20 cellular contexts compared by ENCODE assay signal in the genomic region with DNA sequence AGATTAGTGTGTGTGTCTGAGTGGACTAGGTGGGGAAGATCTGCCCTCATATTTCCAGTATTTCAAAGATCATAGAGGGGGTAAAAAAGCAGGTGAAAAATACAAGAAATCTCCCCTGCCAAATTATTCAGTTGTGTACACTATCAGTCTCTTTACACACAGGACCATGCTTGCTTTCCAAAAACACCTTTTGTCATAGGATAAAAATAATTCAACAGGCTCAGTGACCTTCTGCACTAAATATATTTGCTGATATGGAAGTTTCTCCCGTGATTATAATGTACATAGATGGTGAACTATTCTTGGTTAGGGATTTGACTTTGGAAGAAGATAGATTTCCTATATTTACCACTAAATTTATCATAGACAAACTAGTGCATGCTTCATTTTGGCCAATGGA. TPM values are rescaled to one million over a fixed set of nuclear protein-coding genes. Genes with fewer than 3 reads are reported as not detected.
A peak's percentile ranks its signal among the peaks of the same experiment; 100 is the strongest.
DNase-seq lines count a peak whose midpoint lies in the region; ATAC-seq and TF ChIP-seq lines count a peak whose summit lies in the region.
"Had no signal": no experiment of that assay in that cellular context is flagged by ENCODE, and none has a peak within 500 bp of the region (broad histone marks: within the 10 kb centered on the region; RNA-seq: fewer than 3 reads in every experiment).

No MANE protein-coding gene starts in this region.

- peak overlapping the region; percentile 27 for H3K27ac ChIP-seq in left ventricle myocardium inferior (replicated peaks)
- peak overlapping the region; percentile 15 to 23 for H3K27ac ChIP-seq in thoracic aorta
- H3K27ac ChIP-seq: 22Rv1, BLaER1, C4-2B had no signal

- no peaks in the 10 kb centered on the region for H3K27me3 ChIP-seq in left ventricle myocardium inferior (ENCODE audit: low read depth)
- H3K27me3 ChIP-seq in thoracic aorta (replicated peaks; ENCODE audit: insufficient read depth) = no peaks in the 10 kb centered on the region
- H3K27me3 ChIP-seq: BLaER1 had no signal

- H3K4me3 ChIP-seq in left ventricle myocardium inferior = peak overlapping the region; percentile 9
- no peak overlapping the region for H3K4me3 ChIP-seq in thoracic aorta
- H3K4me3 ChIP-seq: BLaER1, GM23338 had no signal

- DNase-seq in Right ventricle myocardium superior (no peak), Right ventricle myocardium inferior (ENCODE audit: missing footprints) (no peak), left ventricle myocardium inferior (no peak), cardiac septum (ENCODE audit: low spot score) (no peak), neural crest cell (ENCODE audit: low read depth, low spot score) (no peak), thoracic aorta (ENCODE audit: low spot score) (no peak), HPDE6-E6E7 (ENCODE audit: extremely low spot score) (no peak)
- DNase-seq: Caco-2; CD4-positive, CD25-positive, alpha-beta regulatory T cell; CD8-positive, alpha-beta T cell; DMS153; DND-41; H9 had no signal

- H3K4me1 ChIP-seq in left ventricle myocardium inferior = no peaks in the 10 kb centered on the region
- H3K4me1 ChIP-seq in thoracic aorta (ENCODE audit: control insufficient read depth in 1 of 2, low read depth in 2 of 2) = peaks cover 23 to 56% of the 10 kb centered on the region in 2 donors
- H3K4me1 ChIP-seq: BLaER1 had no signal

- peak overlapping the region; percentile 68 for H3K27ac Mint-ChIP-seq in neural crest cell (ENCODE audit: unreplicated experiment)
- H3K27ac Mint-ChIP-seq: B cell; CD4-positive, CD25-positive, alpha-beta regulatory T cell; CD8-positive, alpha-beta T cell; GM23338; H9 had no signal

- H3K4me3 Mint-ChIP-seq in neural crest cell = no peak overlapping the region
- H3K4me3 Mint-ChIP-seq: B cell; CD4-positive, CD25-positive, alpha-beta regulatory T cell; CD8-positive, alpha-beta T cell; GM23338; H9 had no signal

- no peaks in the 10 kb centered on the region for H3K36me3 Mint-ChIP-seq in neural crest cell (ENCODE audit: low read depth)
- H3K36me3 Mint-ChIP-seq: CD4-positive, CD25-positive, alpha-beta regulatory T cell; CD8-positive, alpha-beta T cell had no signal

- no peaks in the 10 kb centered on the region for H3K4me1 Mint-ChIP-seq in neural crest cell
- H3K4me1 Mint-ChIP-seq: B cell; CD4-positive, CD25-positive, alpha-beta regulatory T cell had no signal

- intact Hi-C loops in Right ventricle myocardium superior (cut with DNase I) (no loop called here), Right ventricle myocardium inferior (cut with DNase I) (loop anchor here (10.0 kb wide), 1 partner anchor 231 kb away; no protein-coding TSS in a partner anchor), left ventricle myocardium inferior (cut with micrococcal nuclease) (no loop called here), cardiac septum (cut with DNase I) (no loop called here)

- H3K36me3 ChIP-seq in left ventricle myocardium inferior = no peaks in the 10 kb centered on the region
- peaks cover 3% of the 10 kb centered on the region for H3K36me3 ChIP-seq in thoracic aorta
- H3K36me3 ChIP-seq: BLaER1 had no signal

- no peaks in the 10 kb centered on the region for H3K9me3 Mint-ChIP-seq in neural crest cell
- H3K9me3 Mint-ChIP-seq: CD8-positive, alpha-beta T cell; GM23338; H9 had no signal

- H3K9me3 ChIP-seq in left ventricle myocardium inferior (replicated peaks) (no peaks in the 10 kb centered on the region), thoracic aorta (no peaks in the 10 kb centered on the region)
- H3K9me3 ChIP-seq: BLaER1, Caco-2 had no signal

- peaks cover 10% of the 10 kb centered on the region for H3K27me3 Mint-ChIP-seq in neural crest cell (ENCODE audit: low read depth)

- TF ChIP-seq CTCF in left ventricle myocardium inferior (IDR thresholded peaks at IDR 0.05; ENCODE audit: borderline replicate concordance) (no peak), neural crest cell (conservative IDR thresholded peaks at IDR 0.05) (no peak), thoracic aorta (IDR thresholded peaks at IDR 0.05) (no peak)

- ATAC-seq in Right ventricle myocardium superior (ENCODE audit: poor library complexity) (peak; percentile 82), Right ventricle myocardium inferior (no peak), thoracic aorta (ENCODE audit: insufficient number of reproducible peaks, low FRiP score, low read depth) (no peak), GM18502 (IDR thresholded peaks at IDR 0.05; ENCODE audit: poor library complexity, unreplicated experiment) (no peak)
- ATAC-seq: CD8-positive, alpha-beta T cell; GM23338; HCT116 had no signal

RNA-seq across cellular contexts. Expression of gene CSTF2T, which starts 24.6 kb away (rescaled TPM):
- total RNA-seq in Right ventricle myocardium superior (21.1 TPM), Right ventricle myocardium inferior (21.3 TPM), left ventricle myocardium inferior (21.7 TPM), cardiac septum (20.4 TPM), neural crest cell (34.0 and 35.3 TPM in 2 replicates), thoracic aorta (10 to 100 TPM; 24.6 to 39.9 TPM)
